Comparison of ENCODE assay signal across 1 cellular context in genomic region chr9:33817327-33818166, GRCh38.
TF ChIP-seq lines count a peak whose summit lies in the region.

No MANE protein-coding gene starts in this region.

TF ChIP-seq in K562, 482 proteins besides CTCF, POLR2A, EP300 and RAD21 (continued from another document and continues in another):
- TF ChIP-seq BHLHE40 (IDR thresholded peaks at IDR 0.05; ENCODE audit: low read length): no peak
- no peak for TF ChIP-seq CEBPG (CRISPR knock-in tag; IDR thresholded peaks at IDR 0.05)
- TF ChIP-seq CEBPG (tag; conservative IDR thresholded peaks at IDR 0.05 in 1 of 2, IDR thresholded peaks at IDR 0.05 in 1 of 2): no peak
- TF ChIP-seq TAF1 (IDR thresholded peaks at IDR 0.05; ENCODE audit: control insufficient read depth, extremely low read depth, insufficient read depth, low read length, severe bottlenecking): peak; percentile 49
- TF ChIP-seq, protein P1, sequence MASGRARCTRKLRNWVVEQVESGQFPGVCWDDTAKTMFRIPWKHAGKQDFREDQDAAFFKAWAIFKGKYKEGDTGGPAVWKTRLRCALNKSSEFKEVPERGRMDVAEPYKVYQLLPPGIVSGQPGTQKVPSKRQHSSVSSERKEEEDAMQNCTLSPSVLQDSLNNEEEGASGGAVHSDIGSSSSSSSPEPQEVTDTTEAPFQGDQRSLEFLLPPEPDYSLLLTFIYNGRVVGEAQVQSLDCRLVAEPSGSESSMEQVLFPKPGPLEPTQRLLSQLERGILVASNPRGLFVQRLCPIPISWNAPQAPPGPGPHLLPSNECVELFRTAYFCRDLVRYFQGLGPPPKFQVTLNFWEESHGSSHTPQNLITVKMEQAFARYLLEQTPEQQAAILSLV (tag; IDR thresholded peaks at IDR 0.05): no peak
- TF ChIP-seq ZNF551 (CRISPR knock-in tag; IDR thresholded peaks at IDR 0.05): no peak
- TF ChIP-seq RCOR1 (IDR thresholded peaks at IDR 0.05; ENCODE audit: borderline replicate concordance in 1 of 2, low read depth in 2 of 2, low read length in 2 of 2): no peak
- TF ChIP-seq ZNF408 (CRISPR knock-in tag; IDR thresholded peaks at IDR 0.05; ENCODE audit: low read depth): no peak
- no peak for TF ChIP-seq ZNF311 (CRISPR knock-in tag; IDR thresholded peaks at IDR 0.05)
- TF ChIP-seq ZNF57 (CRISPR knock-in tag; IDR thresholded peaks at IDR 0.05): no peak
- no peak for TF ChIP-seq CREB1 (IDR thresholded peaks at IDR 0.05)
- no peak for TF ChIP-seq CREB1 (CRISPR knock-in tag; IDR thresholded peaks at IDR 0.05)
- TF ChIP-seq KDM2B (CRISPR knock-in tag; IDR thresholded peaks at IDR 0.05): no peak
- TF ChIP-seq, protein P2, sequence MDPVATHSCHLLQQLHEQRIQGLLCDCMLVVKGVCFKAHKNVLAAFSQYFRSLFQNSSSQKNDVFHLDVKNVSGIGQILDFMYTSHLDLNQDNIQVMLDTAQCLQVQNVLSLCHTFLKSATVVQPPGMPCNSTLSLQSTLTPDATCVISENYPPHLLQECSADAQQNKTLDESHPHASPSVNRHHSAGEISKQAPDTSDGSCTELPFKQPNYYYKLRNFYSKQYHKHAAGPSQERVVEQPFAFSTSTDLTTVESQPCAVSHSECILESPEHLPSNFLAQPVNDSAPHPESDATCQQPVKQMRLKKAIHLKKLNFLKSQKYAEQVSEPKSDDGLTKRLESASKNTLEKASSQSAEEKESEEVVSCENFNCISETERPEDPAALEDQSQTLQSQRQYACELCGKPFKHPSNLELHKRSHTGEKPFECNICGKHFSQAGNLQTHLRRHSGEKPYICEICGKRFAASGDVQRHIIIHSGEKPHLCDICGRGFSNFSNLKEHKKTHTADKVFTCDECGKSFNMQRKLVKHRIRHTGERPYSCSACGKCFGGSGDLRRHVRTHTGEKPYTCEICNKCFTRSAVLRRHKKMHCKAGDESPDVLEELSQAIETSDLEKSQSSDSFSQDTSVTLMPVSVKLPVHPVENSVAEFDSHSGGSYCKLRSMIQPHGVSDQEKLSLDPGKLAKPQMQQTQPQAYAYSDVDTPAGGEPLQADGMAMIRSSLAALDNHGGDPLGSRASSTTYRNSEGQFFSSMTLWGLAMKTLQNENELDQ (CRISPR knock-in tag; IDR thresholded peaks at IDR 0.05; ENCODE audit: borderline replicate concordance): no peak
- TF ChIP-seq TFAM (CRISPR knock-in tag; conservative IDR thresholded peaks at IDR 0.05): no peak
- TF ChIP-seq ESRRB (CRISPR knock-in tag; IDR thresholded peaks at IDR 0.05; ENCODE audit: borderline replicate concordance): no peak
- TF ChIP-seq SP2 (IDR thresholded peaks at IDR 0.05; ENCODE audit: extremely low read depth, low read depth, low read length, poor library complexity, severe bottlenecking): no peak
- TF ChIP-seq ARID3B (CRISPR knock-in tag; IDR thresholded peaks at IDR 0.05; ENCODE audit: borderline replicate concordance): no peak
- peak in 1 of 2 experiments; percentile 49; a peak in 1 of 4 replicates for TF ChIP-seq SIN3A (IDR thresholded peaks at IDR 0.05; ENCODE audit: borderline replicate concordance in 2 of 2, control insufficient read depth in 1 of 2, low read depth in 2 of 2, low read length in 2 of 2)
- peak in 1 of 2 experiments; percentile 65; a peak in 2 of 4 replicates for TF ChIP-seq MAZ (CRISPR knock-in tag; conservative IDR thresholded peaks at IDR 0.05 in 1 of 2, IDR thresholded peaks at IDR 0.05 in 1 of 2)
- TF ChIP-seq ZNF212 (CRISPR knock-in tag; IDR thresholded peaks at IDR 0.05): no peak
- TF ChIP-seq ZNF79 (CRISPR knock-in tag; IDR thresholded peaks at IDR 0.05; ENCODE audit: low read depth): no peak
- no peak for TF ChIP-seq ZNF436 (CRISPR knock-in tag; IDR thresholded peaks at IDR 0.05)
- 0 out of 2 replicates have a peak, but pooled peaks have one; percentile 20 for TF ChIP-seq ZBTB9 (CRISPR knock-in tag; IDR thresholded peaks at IDR 0.05)
- TF ChIP-seq RERE (CRISPR knock-in tag; IDR thresholded peaks at IDR 0.05; ENCODE audit: borderline replicate concordance): no peak
- TF ChIP-seq FOXP1 (CRISPR knock-in tag; IDR thresholded peaks at IDR 0.05): 0 out of 2 replicates have a peak, but pooled peaks have one; percentile 40
- TF ChIP-seq ZNF324 (CRISPR knock-in tag; IDR thresholded peaks at IDR 0.05): no peak
- TF ChIP-seq PRMT5 (CRISPR knock-in tag; IDR thresholded peaks at IDR 0.05): peak; percentile 9; the same call in 1 of the 2 replicates
- TF ChIP-seq DMBX1 (CRISPR knock-in tag; IDR thresholded peaks at IDR 0.05; ENCODE audit: borderline replicate concordance): no peak
- TF ChIP-seq ZBTB5 (IDR thresholded peaks at IDR 0.05): no peak
- TF ChIP-seq ZNF175 (CRISPR knock-in tag; IDR thresholded peaks at IDR 0.05; ENCODE audit: low read depth): no peak
- TF ChIP-seq, protein P3, sequence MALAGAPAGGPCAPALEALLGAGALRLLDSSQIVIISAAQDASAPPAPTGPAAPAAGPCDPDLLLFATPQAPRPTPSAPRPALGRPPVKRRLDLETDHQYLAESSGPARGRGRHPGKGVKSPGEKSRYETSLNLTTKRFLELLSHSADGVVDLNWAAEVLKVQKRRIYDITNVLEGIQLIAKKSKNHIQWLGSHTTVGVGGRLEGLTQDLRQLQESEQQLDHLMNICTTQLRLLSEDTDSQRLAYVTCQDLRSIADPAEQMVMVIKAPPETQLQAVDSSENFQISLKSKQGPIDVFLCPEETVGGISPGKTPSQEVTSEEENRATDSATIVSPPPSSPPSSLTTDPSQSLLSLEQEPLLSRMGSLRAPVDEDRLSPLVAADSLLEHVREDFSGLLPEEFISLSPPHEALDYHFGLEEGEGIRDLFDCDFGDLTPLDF (CRISPR knock-in tag; IDR thresholded peaks at IDR 0.05): no peak
- TF ChIP-seq ZNF407 (IDR thresholded peaks at IDR 0.05; ENCODE audit: low read depth): no peak
- TF ChIP-seq TEAD4 (IDR thresholded peaks at IDR 0.05; ENCODE audit: low read length): no peak
- TF ChIP-seq TEAD4 (CRISPR knock-in tag; IDR thresholded peaks at IDR 0.05; ENCODE audit: borderline replicate concordance): no peak
